11 cellular contexts compared by ENCODE assay signal in genomic region chr11:3949132-3949531, GRCh38.
A peak's percentile ranks its signal among the peaks of the same experiment; 100 is the strongest.
DNase-seq lines count a peak whose midpoint lies in the region; ATAC-seq and TF ChIP-seq lines count a peak whose summit lies in the region.
"Had no signal": no experiment of that assay in that cellular context is flagged by ENCODE, and none has a peak within 500 bp of the region (broad histone marks: within the 10 kb centered on the region; RNA-seq: fewer than 3 reads in every experiment).

No MANE protein-coding gene starts in this region.

- peak; percentile 50 for DNase-seq in NB4 (ENCODE audit: low read depth)
- DNase-seq in natural killer cell, result no peak
- DNase-seq in omental fat pad (ENCODE audit: low spot score), result no peak
- no peak for DNase-seq in breast epithelium (ENCODE audit: low spot score in 2 of 2)
- no peak for DNase-seq in glutamatergic neuron
- no peak for DNase-seq in effector CD8-positive, alpha-beta T cell (lab: John Stamatoyannopoulos, UW)
- DNase-seq: brain microvascular endothelial cell, GM23248, left cardiac atrium had no signal

- intact Hi-C loops in natural killer cell (cut with micrococcal nuclease) (loop anchor here (1.0 to 5.0 kb wide), 4 partner anchors 42 to 123 kb away; no protein-coding TSS in a partner anchor), breast epithelium (cut with DNase I; ENCODE audit: low total_unique reads) (no loop called here)

- TF ChIP-seq CTCF in NB4 (IDR thresholded peaks at IDR 0.05; ENCODE audit: low read depth, low read length) (no peak), natural killer cell (IDR thresholded peaks at IDR 0.05) (no peak), omental fat pad (IDR thresholded peaks at IDR 0.05) (no peak), breast epithelium (IDR thresholded peaks at IDR 0.05) (no peak), glutamatergic neuron (IDR thresholded peaks at IDR 0.05; ENCODE audit: partially characterized antibody, unreplicated experiment) (no peak)

- peak overlapping the region; percentile 87 to 91 for H3K27ac Mint-ChIP-seq in natural killer cell
- H3K27ac Mint-ChIP-seq in glutamatergic neuron (ENCODE audit: unreplicated experiment), result no peak overlapping the region

- H3K9me3 Mint-ChIP-seq in natural killer cell, result no peaks in the 10 kb centered on the region
- H3K9me3 Mint-ChIP-seq in glutamatergic neuron (ENCODE audit: unreplicated experiment), result no peaks in the 10 kb centered on the region

- no peak overlapping the region for H3K27ac ChIP-seq in breast epithelium
- H3K27ac ChIP-seq: brain microvascular endothelial cell, GM23248 had no signal

- H3K4me3 Mint-ChIP-seq in natural killer cell (peak overlapping the region; percentile 64), glutamatergic neuron (ENCODE audit: unreplicated experiment) (no peak overlapping the region)

- TF ChIP-seq POLR2A in NB4 (IDR thresholded peaks at IDR 0.05; ENCODE audit: extremely low read depth, insufficient read length) (no peak), breast epithelium (IDR thresholded peaks at IDR 0.05) (no peak)

- ATAC-seq in GM18873 (IDR thresholded peaks at IDR 0.05; ENCODE audit: low FRiP score, unreplicated experiment), result peak; percentile 69
- peak; percentile 74 for ATAC-seq in HG02759 (IDR thresholded peaks at IDR 0.05; ENCODE audit: unreplicated experiment)
- peak; percentile 26 to 40 (median 26) for ATAC-seq in natural killer cell
- no peak for ATAC-seq in omental fat pad (ENCODE audit: low FRiP score)
- ATAC-seq: left cardiac atrium had no signal

- H3K27me3 ChIP-seq in breast epithelium, result no peaks in the 10 kb centered on the region
- H3K27me3 ChIP-seq: brain microvascular endothelial cell had no signal

- H3K9me3 ChIP-seq in breast epithelium, result no peaks in the 10 kb centered on the region

- H3K27me3 Mint-ChIP-seq in natural killer cell (ENCODE audit: low read depth in 2 of 2), result no peaks in the 10 kb centered on the region
- H3K27me3 Mint-ChIP-seq in glutamatergic neuron (ENCODE audit: unreplicated experiment), result no peaks in the 10 kb centered on the region

- peaks cover 96% of the 10 kb centered on the region in 2 donors for H3K4me1 Mint-ChIP-seq in natural killer cell
- H3K4me1 Mint-ChIP-seq in glutamatergic neuron (ENCODE audit: low read depth, unreplicated experiment), result peaks cover 2% of the 10 kb centered on the region

- no peaks in the 10 kb centered on the region for H3K36me3 ChIP-seq in breast epithelium
- H3K36me3 ChIP-seq: brain microvascular endothelial cell had no signal

- H3K4me1 ChIP-seq in breast epithelium, result peaks cover 10 to 13% of the 10 kb centered on the region in 2 donors

- H3K4me3 ChIP-seq in NB4 (ENCODE audit: low read depth, low read length) (no peak overlapping the region), breast epithelium (no peak overlapping the region)
- H3K4me3 ChIP-seq: GM23248 had no signal

- H3K36me3 Mint-ChIP-seq in natural killer cell (no peaks in the 10 kb centered on the region), glutamatergic neuron (ENCODE audit: unreplicated experiment) (no peaks in the 10 kb centered on the region)
